ENCODE assay signal across 19 cellular contexts in genomic region chr2:175999283-175999819, GRCh38. TPM values are rescaled to one million over a fixed set of nuclear protein-coding genes. Genes with fewer than 3 reads are reported as not detected.
A peak's percentile ranks its signal among the peaks of the same experiment; 100 is the strongest.
DNase-seq lines count a peak whose midpoint lies in the region; TF ChIP-seq lines count a peak whose summit lies in the region.
"Had no signal": no experiment of that assay in that cellular context is flagged by ENCODE, and none has a peak within 500 bp of the region (broad histone marks: within the 10 kb centered on the region; RNA-seq: fewer than 3 reads in every experiment).

No MANE protein-coding gene starts in this region.

- H4K20me1 ChIP-seq in DOHH2 (ENCODE audit: control insufficient read depth, insufficient read depth, low read depth, low read length) (no peaks in the 10 kb centered on the region), neural cell (ENCODE audit: insufficient read depth) (no peaks in the 10 kb centered on the region)

- no peak overlapping the region for H3K9ac ChIP-seq in neural cell (ENCODE audit: low read length)
- H3K9ac ChIP-seq: SK-N-SH had no signal

- H3K27me3 ChIP-seq in DOHH2 (ENCODE audit: control insufficient read depth, low read length) (no peaks in the 10 kb centered on the region), neural cell (ENCODE audit: insufficient read depth, low read depth, low read length) (no peaks in the 10 kb centered on the region), brain microvascular endothelial cell (replicated peaks) (no peaks in the 10 kb centered on the region)

- no peak overlapping the region for H3K4me3 ChIP-seq in DOHH2 (ENCODE audit: low read length)
- peak overlapping the region; percentile 8 for H3K4me3 ChIP-seq in NB4 (ENCODE audit: low read depth, low read length)
- no peak overlapping the region for H3K4me3 ChIP-seq in fibroblast of pulmonary artery (replicated peaks; ENCODE audit: low read depth, low read length)
- peak overlapping the region; percentile 86 for H3K4me3 ChIP-seq in neural cell (ENCODE audit: low read length)
- H3K4me3 ChIP-seq in brain microvascular endothelial cell (ENCODE audit: low read depth, low read length), result no peak overlapping the region

- TF ChIP-seq CTCF in DOHH2 (IDR thresholded peaks at IDR 0.05; ENCODE audit: low read depth, low read length, poor library complexity, severe bottlenecking) (no peak), NB4 (IDR thresholded peaks at IDR 0.05; ENCODE audit: low read depth, low read length) (no peak), fibroblast of pulmonary artery (IDR thresholded peaks at IDR 0.05; ENCODE audit: low read length, missing control alignments) (no peak), neural cell (IDR thresholded peaks at IDR 0.05; ENCODE audit: poor library complexity, severe bottlenecking) (no peak), brain microvascular endothelial cell (IDR thresholded peaks at IDR 0.05; ENCODE audit: low read depth, low read length, missing control alignments) (no peak)

- peaks cover 24% of the 10 kb centered on the region for H3K4me1 ChIP-seq in DOHH2 (ENCODE audit: control insufficient read depth, low read length)

- peak; percentile 47 for DNase-seq in NB4 (ENCODE audit: low read depth)
- DNase-seq in fibroblast of pulmonary artery (ENCODE audit: low read depth), result peak; percentile 12
- no peak for DNase-seq in NCI-H187 (lab: John Stamatoyannopoulos, UW)
- no peak for DNase-seq in 8988T
- DNase-seq in brain microvascular endothelial cell, result no peak
- DNase-seq in NCI-H69 (lab: John Stamatoyannopoulos, UW), result no peak
- DNase-seq: Calu3; CD4-positive, CD25-positive, alpha-beta regulatory T cell; DMS79; GDM1; GOT3; MM.1S; NCI-H1436; NCI-H2081; NCI-H226; NCI-H526 treated with DMSO at 0.1 percent for 48 hours; SK-N-SH had no signal

- TF ChIP-seq POLR2A in NB4 (IDR thresholded peaks at IDR 0.05; ENCODE audit: extremely low read depth, insufficient read length), result no peak

- H3K79me2 ChIP-seq in DOHH2 (ENCODE audit: control insufficient read depth, low read length) (peaks cover 67% of the 10 kb centered on the region), neural cell (replicated peaks; ENCODE audit: insufficient read depth, low read length) (peaks cover 49% of the 10 kb centered on the region)

- TF ChIP-seq EP300 in neural cell (conservative IDR thresholded peaks at IDR 0.05; ENCODE audit: poor library complexity, severe bottlenecking), result no peak

- H3F3A ChIP-seq in DOHH2 (ENCODE audit: control insufficient read depth, insufficient read depth) (no peaks in the 10 kb centered on the region), neural cell (ENCODE audit: insufficient read depth, low read length, poor library complexity, severe bottlenecking) (peaks cover 4% of the 10 kb centered on the region)

- H3K9me3 ChIP-seq in DOHH2 (ENCODE audit: control insufficient read depth, insufficient read depth, low read length), result no peaks in the 10 kb centered on the region
- no peaks in the 10 kb centered on the region for H3K9me3 ChIP-seq in neural cell (ENCODE audit: low read length)
- H3K9me3 ChIP-seq: SK-N-SH had no signal

- no peak overlapping the region for H2AFZ ChIP-seq in neural cell (ENCODE audit: low read depth, low read length)

- no peak overlapping the region for H3K27ac ChIP-seq in DOHH2 (ENCODE audit: low read depth, low read length)
- no peak overlapping the region for H3K27ac ChIP-seq in neural cell (ENCODE audit: low read length)
- H3K27ac ChIP-seq in brain microvascular endothelial cell, result no peak overlapping the region

- TF ChIP-seq RAD21 in neural cell (conservative IDR thresholded peaks at IDR 0.05), result no peak

- H3K4me2 ChIP-seq in DOHH2 (ENCODE audit: low read length), result peak overlapping the region; percentile 95; the same call in 1 of the 2 replicates
- no peak overlapping the region for H3K4me2 ChIP-seq in neural cell (ENCODE audit: low read length)

- H3K36me3 ChIP-seq in DOHH2 (ENCODE audit: control insufficient read depth, low read length) (no peaks in the 10 kb centered on the region), neural cell (ENCODE audit: insufficient read depth, low read length) (no peaks in the 10 kb centered on the region), brain microvascular endothelial cell (replicated peaks) (no peaks in the 10 kb centered on the region)

- H3K9me2 ChIP-seq in DOHH2 (replicated peaks; ENCODE audit: control insufficient read depth, low read length) (no peaks in the 10 kb centered on the region), neural cell (ENCODE audit: insufficient read depth, low read length) (no peaks in the 10 kb centered on the region)
- H3K9me2 ChIP-seq: SK-N-SH had no signal

- in situ Hi-C loops in brain microvascular endothelial cell (cut with HindIII; ENCODE audit: low pct_ligation_motif_present, low sequenced_read_pairs), result no loop called here

TF ChIP-seq in neural cell, 6 proteins besides CTCF, POLR2A, EP300 and RAD21:
- TF ChIP-seq EZH2 (IDR thresholded peaks at IDR 0.05; ENCODE audit: borderline replicate concordance, insufficient read depth, low read length, poor library complexity, severe bottlenecking), result no peak
- no peak for TF ChIP-seq REST (IDR thresholded peaks at IDR 0.05; ENCODE audit: borderline replicate concordance)
- no peak for TF ChIP-seq TAF1 (IDR thresholded peaks at IDR 0.05; ENCODE audit: low read depth)
- no peak for TF ChIP-seq SMC3 (conservative IDR thresholded peaks at IDR 0.05; ENCODE audit: poor library complexity)
- TF ChIP-seq MXI1 (conservative IDR thresholded peaks at IDR 0.05; ENCODE audit: poor library complexity, severe bottlenecking), result no peak
- no peak for TF ChIP-seq POLR2AphosphoS5 (IDR thresholded peaks at IDR 0.05)

RNA-seq across cellular contexts. Expression of gene LNPK, which starts 2.7 kb away (rescaled TPM):
- 46.7 and 48.8 TPM in 2 replicates for polyA plus RNA-seq in neural cell
- 84.7 and 100 TPM in 2 replicates for polyA minus RNA-seq in neural cell

Comparison
In these comparisons a context has a peak if more than half of its experiments do, and no peak if none do; other contexts are left out.
1. H3K4me3 ChIP-seq: peak in NB4 (single experiment) and neural cell (single experiment); none in DOHH2 (single experiment), fibroblast of pulmonary artery (single experiment) and brain microvascular endothelial cell (single experiment).
2. DNase-seq: peak in NB4 (single experiment) and fibroblast of pulmonary artery (single experiment); none in NCI-H187 (0 of 2), 8988T (single experiment), brain microvascular endothelial cell (single experiment) and NCI-H69 (single experiment).